In genomic region chr21:37062592-37062933, GRCh38 we compare ENCODE assay signal across 29 cellular contexts. TPM values are rescaled to one million over a fixed set of nuclear protein-coding genes. Genes with fewer than 3 reads are reported as not detected.
"Had no signal": no experiment of that assay in that cellular context is flagged by ENCODE, and none has a peak within 500 bp of the region (broad histone marks: within the 10 kb centered on the region; RNA-seq: fewer than 3 reads in every experiment).

No MANE protein-coding gene starts in this region.

- H3K27ac Mint-ChIP-seq: activated CD4-positive, alpha-beta memory T cell treated with anti-CD3 and anti-CD28 coated beads for 36 hours; activated naive CD4-positive, alpha-beta T cell treated with anti-CD3 and anti-CD28 coated beads, Interleukin-2, amount 10 ng/mL, durations not matched to agents 7 days and 5 days; activated naive CD8-positive, alpha-beta T cell treated with anti-CD3 and anti-CD28 coated beads, Interleukin-2, amount 50 U/mL, for 24 hours; activated T-cell treated with anti-CD3 and anti-CD28 coated beads, Interleukin-2, amount 50 U/mL, for 72 hours; dendritic cell treated with granulocyte-macrophage colony-stimulating factor and Interleukin-4, amounts not matched to agents 40 ng/mL and 50 ng/mL, for 4 days; immature natural killer cell; progenitor cell of endocrine pancreas; T-helper 17 cell had no signal

- H3K4me1 ChIP-seq: lower lobe of right lung, spleen, upper lobe of right lung had no signal

- ATAC-seq: activated naive CD8-positive, alpha-beta T cell treated with anti-CD3 and anti-CD28 coated beads, Interleukin-2, amount 50 U/mL, for 24 hours; activated T-cell treated with anti-CD3 and anti-CD28 coated beads, Interleukin-2, amount 50 U/mL, for 72 hours; left lobe of liver; T-helper 17 cell; upper lobe of right lung had no signal

- H3K4me2 ChIP-seq: hepatocyte had no signal

- H3K79me2 ChIP-seq: hepatocyte had no signal

- H3K9me3 Mint-ChIP-seq: activated CD4-positive, alpha-beta memory T cell treated with anti-CD3 and anti-CD28 coated beads for 36 hours; activated naive CD4-positive, alpha-beta T cell treated with anti-CD3 and anti-CD28 coated beads, Interleukin-2, amount 10 ng/mL, durations not matched to agents 7 days and 5 days; activated naive CD8-positive, alpha-beta T cell treated with anti-CD3 and anti-CD28 coated beads, Interleukin-2, amount 50 U/mL, for 24 hours; activated T-cell treated with anti-CD3 and anti-CD28 coated beads, Interleukin-2, amount 50 U/mL, for 72 hours; dendritic cell treated with granulocyte-macrophage colony-stimulating factor and Interleukin-4, amounts not matched to agents 40 ng/mL and 50 ng/mL, for 4 days; immature natural killer cell; neural crest cell had no signal

- H2AFZ ChIP-seq: hepatocyte had no signal

- H3K36me3 ChIP-seq: thyroid gland had no signal

- H3K9me3 ChIP-seq: lower lobe of right lung, spleen, thyroid gland, upper lobe of right lung had no signal

- H3K4me3 ChIP-seq: hepatocyte, lower lobe of right lung, spleen, thyroid gland, upper lobe of right lung had no signal

- H3K27ac ChIP-seq: hepatocyte, lower lobe of right lung, spleen, thyroid gland, upper lobe of right lung had no signal

- H3K4me3 Mint-ChIP-seq: activated CD4-positive, alpha-beta memory T cell treated with anti-CD3 and anti-CD28 coated beads for 36 hours; activated naive CD4-positive, alpha-beta T cell treated with anti-CD3 and anti-CD28 coated beads, Interleukin-2, amount 10 ng/mL, durations not matched to agents 7 days and 5 days; activated naive CD8-positive, alpha-beta T cell treated with anti-CD3 and anti-CD28 coated beads, Interleukin-2, amount 50 U/mL, for 24 hours; activated T-cell treated with anti-CD3 and anti-CD28 coated beads, Interleukin-2, amount 50 U/mL, for 72 hours; dendritic cell treated with granulocyte-macrophage colony-stimulating factor and Interleukin-4, amounts not matched to agents 40 ng/mL and 50 ng/mL, for 4 days; immature natural killer cell; naive B cell; T-helper 17 cell had no signal

- H3K4me1 Mint-ChIP-seq: activated naive CD4-positive, alpha-beta T cell treated with anti-CD3 and anti-CD28 coated beads, Interleukin-2, amount 10 ng/mL, durations not matched to agents 7 days and 5 days; immature natural killer cell had no signal

- H3K27me3 ChIP-seq: hepatocyte, spleen, thyroid gland, upper lobe of right lung had no signal

- DNase-seq: activated CD4-positive, alpha-beta memory T cell treated with anti-CD3 and anti-CD28 coated beads for 36 hours; activated CD4-positive, alpha-beta T cell treated with anti-CD3 and anti-CD28 coated beads for 4 hours; activated CD4-positive, CD25-positive, alpha-beta regulatory T cell; activated effector memory CD4-positive, alpha-beta T cell treated with Interleukin-2 at 50 U/mL for 16 hours; activated naive CD4-positive, alpha-beta T cell treated with anti-CD3 and anti-CD28 coated beads, Interleukin-2, amount 10 ng/mL, durations not matched to agents 7 days and 5 days; activated naive CD8-positive, alpha-beta T cell treated with anti-CD3 and anti-CD28 coated beads, Interleukin-2, amount 50 U/mL, for 24 hours; activated T-cell treated with anti-CD3 and anti-CD28 coated beads, Interleukin-2, amount 50 U/mL, for 72 hours; aorta; effector CD4-positive, alpha-beta T cell; foreskin melanocyte; glutamatergic neuron; immature natural killer cell; lower lobe of right lung; naive B cell; spleen; stimulated activated CD4-positive, alpha-beta T cell treated with anti-CD3 and anti-CD28 coated beads, Interleukin-4, amount 100 ng/mL, for 1 hour; stimulated activated naive CD4-positive, alpha-beta T cell treated with Interleukin-2 at 50 U/mL for 16 hours; T-helper 17 cell; thyroid gland; upper lobe of right lung had no signal

- H3K27me3 Mint-ChIP-seq: activated CD4-positive, alpha-beta memory T cell treated with anti-CD3 and anti-CD28 coated beads for 36 hours; activated naive CD4-positive, alpha-beta T cell treated with anti-CD3 and anti-CD28 coated beads, Interleukin-2, amount 10 ng/mL, durations not matched to agents 7 days and 5 days; activated naive CD8-positive, alpha-beta T cell treated with anti-CD3 and anti-CD28 coated beads, Interleukin-2, amount 50 U/mL, for 24 hours; brain; dendritic cell treated with granulocyte-macrophage colony-stimulating factor and Interleukin-4, amounts not matched to agents 40 ng/mL and 50 ng/mL, for 4 days; naive B cell; progenitor cell of endocrine pancreas; T-helper 17 cell had no signal

RNA-seq across cellular contexts. Expression of gene RIPPLY3, which starts 56.1 kb away (rescaled TPM):
- total RNA-seq: aorta, cardiac septum, left lobe of liver, mesenteric fat pad, spleen, subcutaneous adipose tissue, T-helper 17 cell, thyroid gland, upper lobe of right lung had no signal
- polyA plus RNA-seq: immature natural killer cell had no signal
